Comparison of ENCODE assay signal across 9 cellular contexts in genomic region chr12:5745251-5745888, GRCh38.
DNase-seq lines count a peak whose midpoint lies in the region; ATAC-seq, FAIRE-seq and TF ChIP-seq lines count a peak whose summit lies in the region.
"Had no signal": no experiment of that assay in that cellular context is flagged by ENCODE, and none has a peak within 500 bp of the region (broad histone marks: within the 10 kb centered on the region; RNA-seq: fewer than 3 reads in every experiment).

No MANE protein-coding gene starts in this region.

- no peaks in the 10 kb centered on the region for H3K36me3 ChIP-seq in pancreas
- H3K36me3 ChIP-seq in aorta (ENCODE audit: control insufficient read depth in 1 of 2, insufficient read depth in 2 of 2, low read length in 1 of 2): no peaks in the 10 kb centered on the region

- no peak overlapping the region for H3K27ac ChIP-seq in pancreas
- no peak overlapping the region for H3K27ac ChIP-seq in aorta (ENCODE audit: low read depth in 1 of 2, low read length in 2 of 2)

- H3K4me3 ChIP-seq in fibroblast of villous mesenchyme (ENCODE audit: low read depth, low read length): no peak overlapping the region
- no peak overlapping the region for H3K4me3 ChIP-seq in pancreas
- no peak overlapping the region for H3K4me3 ChIP-seq in aorta (ENCODE audit: low read length in 2 of 2)

- DNase-seq in COLO668 (lab: John Stamatoyannopoulos, UW; ENCODE audit: unreplicated experiment) (peak; percentile 30), NCI-H2171 (lab: John Stamatoyannopoulos, UW) (peak; percentile 50), activated T-cell treated with anti-CD3 and anti-CD28 coated beads for 4 hours (peak; percentile 11), fibroblast of villous mesenchyme (ENCODE audit: low read depth) (peak; percentile 39), pancreas (peak in 5 of 6 donors; percentile 50 to 82 (median 70)), aorta (peak; percentile 67 to 84)

- peak; percentile 79 for TF ChIP-seq CTCF in fibroblast of villous mesenchyme (IDR thresholded peaks at IDR 0.05; ENCODE audit: insufficient read depth, low read depth, low read length)
- TF ChIP-seq CTCF in pancreas (IDR thresholded peaks at IDR 0.05): peak; percentile 64 to 74 (median 72)

- no peaks in the 10 kb centered on the region for H3K4me1 ChIP-seq in pancreas
- H3K4me1 ChIP-seq in aorta (ENCODE audit: control insufficient read depth in 1 of 2, insufficient read depth in 2 of 2, low read length in 2 of 2): no peaks in the 10 kb centered on the region

- ATAC-seq in GM21526 (IDR thresholded peaks at IDR 0.05; ENCODE audit: low FRiP score, unreplicated experiment): peak; percentile 79
- peak; percentile 82 to 93 (median 90) for ATAC-seq in pancreas
- peak; percentile 79 for ATAC-seq in aorta (ENCODE audit: low FRiP score)
- no peak for ATAC-seq in GM21360 (IDR thresholded peaks at IDR 0.05; ENCODE audit: unreplicated experiment)

- intact Hi-C loops in pancreas (cut with DNase I) (no loop called here), aorta (cut with DNase I) (loop anchor here in 1 of 2 donors (2.0 to 5.0 kb wide), 2 partner anchors 51 to 127 kb away; no protein-coding TSS in a partner anchor)

- WGBS in pancreas, 2 donors: 22 to 29% methylated on average over 6 of the region's 6 CpGs
- 44 to 54% methylated on average over 6 of the region's 6 CpGs for WGBS in aorta, 2 donors

- no peaks in the 10 kb centered on the region for H3K27me3 ChIP-seq in pancreas
- H3K27me3 ChIP-seq in aorta (ENCODE audit: control insufficient read depth in 1 of 2, insufficient read depth in 2 of 2, low read length in 1 of 2): no peaks in the 10 kb centered on the region

- H3K9me3 ChIP-seq in pancreas: no peaks in the 10 kb centered on the region
- no peaks in the 10 kb centered on the region for H3K9me3 ChIP-seq in aorta (ENCODE audit: control insufficient read depth, low read length)

- no peak for FAIRE-seq in pancreas (lab: Jason Lieb, UNC)
- FAIRE-seq: TTC549 had no signal

Comparison
In these comparisons a context has a peak if more than half of its experiments do, and no peak if none do; other contexts are left out.
1. DNase-seq: peak in every context shown above with its lines; median percentile 76 in aorta; 70 in pancreas; 50 in NCI-H2171; 39 in fibroblast of villous mesenchyme; 30 in COLO668; 11 in activated T-cell treated with anti-CD3 and anti-CD28 coated beads for 4 hours.